ENCODE assay signal across 14 cellular contexts in the genomic region with DNA sequence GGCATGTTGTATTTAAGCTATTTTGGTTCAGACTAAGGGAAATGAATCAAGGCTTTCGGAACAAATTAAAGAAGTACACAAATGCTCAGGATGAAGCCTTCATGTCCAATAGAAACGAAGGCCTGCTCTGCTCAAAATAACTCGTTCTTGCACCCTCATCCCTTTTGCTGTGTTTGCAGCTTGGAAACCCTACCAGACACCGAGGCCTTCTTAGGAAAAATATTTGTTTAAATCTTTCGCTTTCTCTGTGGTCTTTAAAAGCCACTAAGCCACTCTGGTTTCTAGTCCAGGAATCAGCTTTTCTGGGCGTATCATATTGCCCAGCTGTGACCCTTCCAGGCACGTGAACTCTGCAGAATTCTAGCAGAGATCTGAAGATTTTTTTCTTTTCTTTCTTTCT.
A peak's percentile ranks its signal among the peaks of the same experiment; 100 is the strongest.
DNase-seq lines count a peak whose midpoint lies in the region; ATAC-seq and TF ChIP-seq lines count a peak whose summit lies in the region.
"Had no signal": no experiment of that assay in that cellular context is flagged by ENCODE, and none has a peak within 500 bp of the region (broad histone marks: within the 10 kb centered on the region; RNA-seq: fewer than 3 reads in every experiment).

No MANE protein-coding gene starts in this region.

- no peak for TF ChIP-seq CTCF in astrocyte of the spinal cord (IDR thresholded peaks at IDR 0.05; ENCODE audit: low read depth, low read length)
- TF ChIP-seq CTCF in psoas muscle (IDR thresholded peaks at IDR 0.05), result no peak

- intact Hi-C loops in left ventricle myocardium superior (cut with micrococcal nuclease), result no loop called here
- intact Hi-C loops in psoas muscle (cut with DNase I), result no loop called here

- no peaks in the 10 kb centered on the region for H3K27me3 ChIP-seq in skeletal muscle satellite cell (ENCODE audit: control insufficient read depth, insufficient read depth, low read length)
- no peaks in the 10 kb centered on the region for H3K27me3 ChIP-seq in psoas muscle (ENCODE audit: insufficient read depth in 3 of 3, low read length in 2 of 3)

- H3K36me3 ChIP-seq in skeletal muscle satellite cell (ENCODE audit: insufficient read depth, low read length), result peaks cover 4% of the 10 kb centered on the region
- H3K36me3 ChIP-seq in psoas muscle (ENCODE audit: insufficient read depth in 1 of 2, low read depth in 1 of 2), result no peaks in the 10 kb centered on the region

- ATAC-seq in left ventricle myocardium superior (peak; percentile 16), GM18519 (IDR thresholded peaks at IDR 0.05; ENCODE audit: low FRiP score, unreplicated experiment) (no peak), psoas muscle (no peak)

- peak overlapping the region; percentile 72 for H3K9ac ChIP-seq in skeletal muscle satellite cell (ENCODE audit: low read depth, low read length)

- H3K4me1 ChIP-seq in skeletal muscle satellite cell (ENCODE audit: control insufficient read depth, insufficient read depth, low read length) (peaks cover 40% of the 10 kb centered on the region), psoas muscle (no peaks in the 10 kb centered on the region)

- in situ Hi-C loops in astrocyte of the spinal cord (cut with HindIII; ENCODE audit: low sequenced_read_pairs), result loop anchor here (25.0 kb wide), 1 partner anchor 139 kb away; no protein-coding TSS in a partner anchor

- 31 to 57% (median 43%) methylated on average over 7 of the region's 7 CpGs for WGBS in psoas muscle, 3 donors

- H3K27ac ChIP-seq in caudate nucleus (ENCODE audit: low read depth, low read length), result no peak overlapping the region
- no peak overlapping the region for H3K27ac ChIP-seq in psoas muscle
- H3K27ac ChIP-seq: VCaP had no signal

- peak overlapping the region; percentile 47 for H3K4me2 ChIP-seq in skeletal muscle satellite cell (ENCODE audit: low read length)

- no peaks in the 10 kb centered on the region for H3K9me3 ChIP-seq in skeletal muscle satellite cell (replicated peaks; ENCODE audit: low read length)
- no peaks in the 10 kb centered on the region for H3K9me3 ChIP-seq in psoas muscle

- DNase-seq in H4 (ENCODE audit: low spot score), result peak; percentile 59
- peak; percentile 34 for DNase-seq in astrocyte of the spinal cord (ENCODE audit: low read depth, low spot score)
- no peak for DNase-seq in left ventricle myocardium superior
- no peak for DNase-seq in caudate nucleus (lab: John Stamatoyannopoulos, UW)
- DNase-seq in psoas muscle, result no peak
- no peak for DNase-seq in OCI-M2 (lab: John Stamatoyannopoulos, UW; ENCODE audit: unreplicated experiment)
- DNase-seq: activated T-cell treated with anti-CD3 and anti-CD28 coated beads, Interleukin-2, amount 50 U/mL, for 1 hour; AML-193; DMS 273 treated with DMSO at 0.1 percent for 48 hours; NCI-H526 treated with DMSO at 0.1 percent for 48 hours had no signal

- H3K4me3 ChIP-seq in astrocyte of the spinal cord (ENCODE audit: low read depth, low read length) (no peak overlapping the region), skeletal muscle satellite cell (ENCODE audit: low read length) (peak overlapping the region; percentile 18), psoas muscle (no peak overlapping the region)
- H3K4me3 ChIP-seq: skin epidermis had no signal

Comparison
In these comparisons a context has a peak if more than half of its experiments do, and no peak if none do; other contexts are left out.
1. DNase-seq: peak in H4 (single experiment) and astrocyte of the spinal cord (single experiment); none in left ventricle myocardium superior (single experiment), caudate nucleus (0 of 61), psoas muscle (0 of 2) and OCI-M2 (single experiment).